In genomic region chr1:1841575-1841991, GRCh38 we compare ENCODE assay signal across 7 cellular contexts. TPM values are rescaled to one million over a fixed set of nuclear protein-coding genes. Genes with fewer than 3 reads are reported as not detected.
A peak's percentile ranks its signal among the peaks of the same experiment; 100 is the strongest.
DNase-seq lines count a peak whose midpoint lies in the region; ATAC-seq and TF ChIP-seq lines count a peak whose summit lies in the region.

No MANE protein-coding gene starts in this region.

- peak; percentile 19 for DNase-seq in EL
- peak; percentile 72 for DNase-seq in NAMALWA (ENCODE audit: low spot score)
- no peak for DNase-seq in endodermal cell
- no peak for DNase-seq in progenitor cell of endocrine pancreas (ENCODE audit: low spot score, unreplicated experiment)
- DNase-seq in NCI-H1092 (lab: John Stamatoyannopoulos, UW) = no peak
- DNase-seq in NCI-H510A (lab: John Stamatoyannopoulos, UW) = no peak

- no peaks in the 10 kb centered on the region for H3K27me3 Mint-ChIP-seq in endodermal cell (ENCODE audit: insufficient read depth)
- no peaks in the 10 kb centered on the region for H3K27me3 Mint-ChIP-seq in progenitor cell of endocrine pancreas

- H3K27me3 ChIP-seq in endodermal cell (ENCODE audit: control insufficient read depth, insufficient read depth, low read length, poor library complexity, severe bottlenecking) = no peaks in the 10 kb centered on the region

- H3K27ac Mint-ChIP-seq in endodermal cell (peak overlapping the region; percentile 58), progenitor cell of endocrine pancreas (peak overlapping the region; percentile 47)

- no peak overlapping the region for H3K4me3 ChIP-seq in endodermal cell (ENCODE audit: low read length)

- WGBS in endodermal cell (ENCODE audit: insufficient coverage in 1 of 2, insufficient read length in 1 of 2), 2 experiments = 96% methylated on average over 3 of the region's 3 CpGs; no CpG with 5 or more reads in 1 of the 2 experiments

- TF ChIP-seq CTCF in endodermal cell (conservative IDR thresholded peaks at IDR 0.05) (no peak), progenitor cell of endocrine pancreas (IDR thresholded peaks at IDR 0.05; ENCODE audit: unreplicated experiment) (no peak)

- H3K36me3 Mint-ChIP-seq in endodermal cell (ENCODE audit: low read depth) (peaks cover 34% of the 10 kb centered on the region), progenitor cell of endocrine pancreas (ENCODE audit: insufficient read depth) (peaks cover 13% of the 10 kb centered on the region)

- H3K4me1 Mint-ChIP-seq in endodermal cell (peaks cover 4% of the 10 kb centered on the region), progenitor cell of endocrine pancreas (ENCODE audit: low read depth) (peaks cover 5% of the 10 kb centered on the region)

- no peaks in the 10 kb centered on the region for H3K9me3 Mint-ChIP-seq in endodermal cell
- no peaks in the 10 kb centered on the region for H3K9me3 Mint-ChIP-seq in progenitor cell of endocrine pancreas (ENCODE audit: low read depth)

- H3K36me3 ChIP-seq in endodermal cell (ENCODE audit: control insufficient read depth, insufficient read depth, low read length) = peaks cover 50% of the 10 kb centered on the region

- no peak overlapping the region for H3K27ac ChIP-seq in endodermal cell (ENCODE audit: low read depth, low read length)

- no peak overlapping the region for H3K9ac ChIP-seq in endodermal cell (ENCODE audit: extremely low read depth, low read length, poor library complexity, severe bottlenecking)

- H3K9me3 ChIP-seq in endodermal cell (ENCODE audit: control insufficient read depth, low read length) = peaks cover 4% of the 10 kb centered on the region

- no peak for ATAC-seq in GM18909 (IDR thresholded peaks at IDR 0.05; ENCODE audit: poor library complexity, unreplicated experiment)

- H3K4me3 Mint-ChIP-seq in endodermal cell (no peak overlapping the region), progenitor cell of endocrine pancreas (ENCODE audit: low read depth) (no peak overlapping the region)

- no peaks in the 10 kb centered on the region for H3K4me1 ChIP-seq in endodermal cell (ENCODE audit: control insufficient read depth, insufficient read depth, low read length)

RNA-seq across cellular contexts. Expression of gene GNB1, which starts 49.3 kb away (rescaled TPM):
- total RNA-seq in endodermal cell (100 to 1,000 TPM; 369 to 371 TPM), progenitor cell of endocrine pancreas (327 TPM in 2 replicates)
- polyA plus RNA-seq in endodermal cell (2013, experiment 1 of 2) = 346 TPM
- polyA plus RNA-seq in endodermal cell (2013, experiment 2 of 2) = 334 TPM

Comparison
In these comparisons a context has a peak if more than half of its experiments do, and no peak if none do; other contexts are left out.
1. DNase-seq: peak in EL (single experiment) and NAMALWA (single experiment); none in endodermal cell (single experiment), progenitor cell of endocrine pancreas (single experiment), NCI-H1092 (single experiment) and NCI-H510A (single experiment).